8 cellular contexts compared by ENCODE assay signal in the genomic region with DNA sequence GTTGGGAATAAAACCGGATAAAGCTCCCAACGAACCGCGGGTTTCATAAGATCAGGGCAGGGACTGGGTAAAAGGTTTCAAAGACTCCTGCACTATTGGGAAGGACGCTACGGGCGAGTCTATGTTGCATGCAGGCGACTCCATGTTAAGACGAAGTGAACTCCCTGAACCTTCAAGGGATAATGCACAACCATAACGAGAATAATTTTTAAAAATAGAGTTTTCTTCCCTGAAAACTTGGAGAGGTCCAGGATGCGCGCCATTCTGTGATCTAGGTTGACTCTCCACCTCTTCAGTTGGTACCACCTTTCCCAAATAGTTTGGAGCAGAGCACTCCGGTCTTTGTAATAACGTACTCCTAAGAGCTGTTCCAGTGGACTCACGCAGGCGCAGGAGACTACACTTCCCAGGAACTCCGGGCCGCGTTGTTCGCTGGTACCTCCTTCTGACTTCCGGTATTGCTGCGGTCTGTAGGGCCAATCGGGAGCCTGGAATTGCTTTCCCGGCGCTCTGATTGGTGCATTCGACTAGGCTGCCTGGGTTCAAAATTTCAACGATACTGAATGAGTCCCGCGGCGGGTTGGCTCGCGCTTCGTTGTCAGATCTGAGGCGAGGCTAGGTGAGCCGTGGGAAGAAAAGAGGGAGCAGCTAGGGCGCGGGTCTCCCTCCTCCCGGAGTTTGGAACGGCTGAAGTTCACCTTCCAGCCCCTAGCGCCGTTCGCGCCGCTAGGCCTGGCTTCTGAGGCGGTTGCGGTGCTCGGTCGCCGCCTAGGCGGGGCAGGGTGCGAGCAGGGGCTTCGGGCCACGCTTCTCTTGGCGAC. TPM values are rescaled to one million over a fixed set of nuclear protein-coding genes. Genes with fewer than 3 reads are reported as not detected.
A peak's percentile ranks its signal among the peaks of the same experiment; 100 is the strongest.
DNase-seq lines count a peak whose midpoint lies in the region; ATAC-seq and TF ChIP-seq lines count a peak whose summit lies in the region.

A gene with protein sequence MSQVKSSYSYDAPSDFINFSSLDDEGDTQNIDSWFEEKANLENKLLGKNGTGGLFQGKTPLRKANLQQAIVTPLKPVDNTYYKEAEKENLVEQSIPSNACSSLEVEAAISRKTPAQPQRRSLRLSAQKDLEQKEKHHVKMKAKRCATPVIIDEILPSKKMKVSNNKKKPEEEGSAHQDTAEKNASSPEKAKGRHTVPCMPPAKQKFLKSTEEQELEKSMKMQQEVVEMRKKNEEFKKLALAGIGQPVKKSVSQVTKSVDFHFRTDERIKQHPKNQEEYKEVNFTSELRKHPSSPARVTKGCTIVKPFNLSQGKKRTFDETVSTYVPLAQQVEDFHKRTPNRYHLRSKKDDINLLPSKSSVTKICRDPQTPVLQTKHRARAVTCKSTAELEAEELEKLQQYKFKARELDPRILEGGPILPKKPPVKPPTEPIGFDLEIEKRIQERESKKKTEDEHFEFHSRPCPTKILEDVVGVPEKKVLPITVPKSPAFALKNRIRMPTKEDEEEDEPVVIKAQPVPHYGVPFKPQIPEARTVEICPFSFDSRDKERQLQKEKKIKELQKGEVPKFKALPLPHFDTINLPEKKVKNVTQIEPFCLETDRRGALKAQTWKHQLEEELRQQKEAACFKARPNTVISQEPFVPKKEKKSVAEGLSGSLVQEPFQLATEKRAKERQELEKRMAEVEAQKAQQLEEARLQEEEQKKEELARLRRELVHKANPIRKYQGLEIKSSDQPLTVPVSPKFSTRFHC (plus strand): TSS at position 562 of the 821 bp plus-strand sequence. CDS start 18,187 bp downstream, outside the sequence.

- peaks cover 2 to 4% (median 2%) of the 10 kb centered on the region in 3 donors for H3K27me3 Mint-ChIP-seq in CD14-positive monocyte (ENCODE audit: low read depth in 3 of 3)

- intact Hi-C loops in CD14-positive monocyte (cut with micrococcal nuclease) = no loop called here

- peak; percentile 89 for ATAC-seq in GM19328 (IDR thresholded peaks at IDR 0.05; ENCODE audit: unreplicated experiment)
- ATAC-seq in HG03469 (IDR thresholded peaks at IDR 0.05; ENCODE audit: unreplicated experiment) = peak; percentile 87

- TF ChIP-seq CTCF in CD14-positive monocyte (IDR thresholded peaks at IDR 0.05) = peak; percentile 11

- H3K36me3 Mint-ChIP-seq in CD14-positive monocyte = peaks cover 0 to 3% of the 10 kb centered on the region in 2 donors

- no peak within 1 kb of the TSS for H3K27ac Mint-ChIP-seq in CD14-positive monocyte

- H3K4me3 Mint-ChIP-seq in CD14-positive monocyte = no peak within 1 kb of the TSS

- H3K4me1 Mint-ChIP-seq in CD14-positive monocyte = peaks cover 3% of the 10 kb centered on the region

- no peaks in the 10 kb centered on the region for H3K9me3 Mint-ChIP-seq in CD14-positive monocyte

- peak; percentile 91 for DNase-seq in CD14-positive monocyte (ENCODE audit: low spot score)
- DNase-seq in NCI-H526 (lab: John Stamatoyannopoulos, UW) = peak; percentile 99
- peak; percentile 93 for DNase-seq in activated CD4-positive, alpha-beta T cell treated with anti-CD3 and anti-CD28 coated beads for 48 hours
- DNase-seq in dedifferentiated amniotic fluid mesenchymal stem cell (ENCODE audit: extremely low spot score) = peak; percentile 98
- peak; percentile 99 for DNase-seq in left kidney (ENCODE audit: low read depth, low spot score)
- DNase-seq in stimulated activated CD4-positive, alpha-beta T cell treated with anti-CD3 and anti-CD28 coated beads, Interleukin-2, amount 100 ng/mL, for 24 hours = peak; percentile 87 to 89

RNA-seq across cellular contexts. Expression of the gene that starts here (rescaled TPM):
- under 1 TPM in 1 of 2 donors, not detected in 1; 0.06 TPM for polyA plus RNA-seq in CD14-positive monocyte

Comparison
In these comparisons a context has a peak if more than half of its experiments do, and no peak if none do; other contexts are left out.
1. Peak in every context shown above with its lines: DNase-seq and ATAC-seq.
2. Peak in DNase-seq in CD14-positive monocyte; RNA of the gene not detected or under 1 TPM.